ENCODE assay signal across 1 cellular context in the genomic region with DNA sequence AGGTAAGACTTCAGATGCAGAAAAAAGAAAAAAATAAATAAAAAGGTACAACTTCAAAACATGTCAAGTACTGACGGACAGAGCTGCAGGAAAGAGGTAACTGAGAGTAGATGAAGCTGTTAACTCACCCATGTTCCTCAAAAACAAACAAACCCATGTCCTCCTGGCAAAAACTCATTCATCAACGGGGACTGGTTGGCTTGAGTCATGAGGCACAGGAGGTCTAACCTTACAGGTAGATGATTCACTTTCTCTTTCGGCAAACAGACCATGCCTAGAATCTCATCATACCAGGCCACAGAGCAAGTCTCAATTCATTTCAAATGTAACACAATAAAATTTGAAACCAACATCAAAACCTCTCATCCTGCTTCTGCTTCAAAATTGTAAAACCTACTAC.
TF ChIP-seq lines count a peak whose summit lies in the region.

No MANE protein-coding gene starts in this region.

TF ChIP-seq in HepG2, 621 proteins besides CTCF, POLR2A, EP300 and RAD21 (continued from another document):
- TF ChIP-seq, protein P1, sequence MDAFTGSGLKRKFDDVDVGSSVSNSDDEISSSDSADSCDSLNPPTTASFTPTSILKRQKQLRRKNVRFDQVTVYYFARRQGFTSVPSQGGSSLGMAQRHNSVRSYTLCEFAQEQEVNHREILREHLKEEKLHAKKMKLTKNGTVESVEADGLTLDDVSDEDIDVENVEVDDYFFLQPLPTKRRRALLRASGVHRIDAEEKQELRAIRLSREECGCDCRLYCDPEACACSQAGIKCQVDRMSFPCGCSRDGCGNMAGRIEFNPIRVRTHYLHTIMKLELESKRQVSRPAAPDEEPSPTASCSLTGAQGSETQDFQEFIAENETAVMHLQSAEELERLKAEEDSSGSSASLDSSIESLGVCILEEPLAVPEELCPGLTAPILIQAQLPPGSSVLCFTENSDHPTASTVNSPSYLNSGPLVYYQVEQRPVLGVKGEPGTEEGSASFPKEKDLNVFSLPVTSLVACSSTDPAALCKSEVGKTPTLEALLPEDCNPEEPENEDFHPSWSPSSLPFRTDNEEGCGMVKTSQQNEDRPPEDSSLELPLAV (CRISPR knock-in tag; conservative IDR thresholded peaks at IDR 0.05; ENCODE audit: low read depth) = no peak
- TF ChIP-seq ZNF761 (CRISPR knock-in tag; conservative IDR thresholded peaks at IDR 0.05) (no peak), ZNF143 (CRISPR knock-in tag; IDR thresholded peaks at IDR 0.05) (no peak), ZNF12 (CRISPR knock-in tag; IDR thresholded peaks at IDR 0.05) (no peak), ZNF772 (CRISPR knock-in tag; IDR thresholded peaks at IDR 0.05) (no peak), POLR2G (IDR thresholded peaks at IDR 0.05; ENCODE audit: low read depth, low read length) (no peak), ZSCAN30 (CRISPR knock-in tag; IDR thresholded peaks at IDR 0.05) (no peak), ZNF205 (CRISPR knock-in tag; IDR thresholded peaks at IDR 0.05) (peak; percentile 85; the same call in 1 of the 2 replicates), ZSCAN9 (CRISPR knock-in tag; IDR thresholded peaks at IDR 0.05; ENCODE audit: borderline replicate concordance) (peak; percentile 70; the same call in 1 of the 2 replicates)
- TF ChIP-seq, protein P2, sequence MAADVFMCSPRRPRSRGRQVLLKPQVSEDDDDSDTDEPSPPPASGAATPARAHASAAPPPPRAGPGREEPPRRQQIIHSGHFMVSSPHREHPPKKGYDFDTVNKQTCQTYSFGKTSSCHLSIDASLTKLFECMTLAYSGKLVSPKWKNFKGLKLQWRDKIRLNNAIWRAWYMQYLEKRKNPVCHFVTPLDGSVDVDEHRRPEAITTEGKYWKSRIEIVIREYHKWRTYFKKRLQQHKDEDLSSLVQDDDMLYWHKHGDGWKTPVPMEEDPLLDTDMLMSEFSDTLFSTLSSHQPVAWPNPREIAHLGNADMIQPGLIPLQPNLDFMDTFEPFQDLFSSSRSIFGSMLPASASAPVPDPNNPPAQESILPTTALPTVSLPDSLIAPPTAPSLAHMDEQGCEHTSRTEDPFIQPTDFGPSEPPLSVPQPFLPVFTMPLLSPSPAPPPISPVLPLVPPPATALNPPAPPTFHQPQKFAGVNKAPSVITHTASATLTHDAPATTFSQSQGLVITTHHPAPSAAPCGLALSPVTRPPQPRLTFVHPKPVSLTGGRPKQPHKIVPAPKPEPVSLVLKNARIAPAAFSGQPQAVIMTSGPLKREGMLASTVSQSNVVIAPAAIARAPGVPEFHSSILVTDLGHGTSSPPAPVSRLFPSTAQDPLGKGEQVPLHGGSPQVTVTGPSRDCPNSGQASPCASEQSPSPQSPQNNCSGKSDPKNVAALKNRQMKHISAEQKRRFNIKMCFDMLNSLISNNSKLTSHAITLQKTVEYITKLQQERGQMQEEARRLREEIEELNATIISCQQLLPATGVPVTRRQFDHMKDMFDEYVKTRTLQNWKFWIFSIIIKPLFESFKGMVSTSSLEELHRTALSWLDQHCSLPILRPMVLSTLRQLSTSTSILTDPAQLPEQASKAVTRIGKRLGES (CRISPR knock-in tag; IDR thresholded peaks at IDR 0.05; ENCODE audit: borderline replicate concordance) = no peak
- TF ChIP-seq, protein P3, sequence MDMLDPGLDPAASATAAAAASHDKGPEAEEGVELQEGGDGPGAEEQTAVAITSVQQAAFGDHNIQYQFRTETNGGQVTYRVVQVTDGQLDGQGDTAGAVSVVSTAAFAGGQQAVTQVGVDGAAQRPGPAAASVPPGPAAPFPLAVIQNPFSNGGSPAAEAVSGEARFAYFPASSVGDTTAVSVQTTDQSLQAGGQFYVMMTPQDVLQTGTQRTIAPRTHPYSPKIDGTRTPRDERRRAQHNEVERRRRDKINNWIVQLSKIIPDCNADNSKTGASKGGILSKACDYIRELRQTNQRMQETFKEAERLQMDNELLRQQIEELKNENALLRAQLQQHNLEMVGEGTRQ (IDR thresholded peaks at IDR 0.05; ENCODE audit: low read depth, low read length) = peak; percentile 73
- TF ChIP-seq, protein P3 (CRISPR knock-in tag; IDR thresholded peaks at IDR 0.05; ENCODE audit: borderline replicate concordance) = peak; percentile 34; the same call in 1 of the 2 replicates
- TF ChIP-seq, protein P4, sequence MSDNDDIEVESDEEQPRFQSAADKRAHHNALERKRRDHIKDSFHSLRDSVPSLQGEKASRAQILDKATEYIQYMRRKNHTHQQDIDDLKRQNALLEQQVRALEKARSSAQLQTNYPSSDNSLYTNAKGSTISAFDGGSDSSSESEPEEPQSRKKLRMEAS (IDR thresholded peaks at IDR 0.05) = no peak
